1 cellular context compared by ENCODE assay signal in genomic region chr12:95217377-95218163, GRCh38.
TF ChIP-seq lines count a peak whose summit lies in the region.

Gene FGD6, minus strand, starts transcription at chr12:95217467. Its CDS starts 227 bp downstream, at chr12:95217240.
Gene VEZT, plus strand, starts transcription at chr12:95217807. Its CDS starts 44 bp downstream, at chr12:95217851.

TF ChIP-seq in HepG2, 621 proteins besides CTCF, POLR2A, EP300 and RAD21 (continued from another document and continues in another):
- TF ChIP-seq ETS1 (CRISPR knock-in tag; IDR thresholded peaks at IDR 0.05) (no peak), FOXC1 (CRISPR knock-in tag; IDR thresholded peaks at IDR 0.05; ENCODE audit: borderline replicate concordance) (peak; percentile 91), MEIS1 (CRISPR knock-in tag; IDR thresholded peaks at IDR 0.05; ENCODE audit: borderline replicate concordance) (peak; percentile 34; the same call in 1 of the 2 replicates), NFE2L1 (CRISPR knock-in tag; IDR thresholded peaks at IDR 0.05; ENCODE audit: borderline replicate concordance) (peak; percentile 61; the same call in 1 of the 2 replicates), DZIP1 (CRISPR knock-in tag; IDR thresholded peaks at IDR 0.05) (no peak; the same call in 1 of the 2 replicates), BCL6 (CRISPR knock-in tag; IDR thresholded peaks at IDR 0.05) (peak; percentile 28; the same call in 1 of the 2 replicates), PATZ1 (CRISPR knock-in tag; IDR thresholded peaks at IDR 0.05) (peak; percentile 10; the same call in 1 of the 2 replicates), PRDM15 (CRISPR knock-in tag; IDR thresholded peaks at IDR 0.05) (no peak), CHCHD3 (CRISPR knock-in tag; IDR thresholded peaks at IDR 0.05) (peak; percentile 78; the same call in 1 of the 2 replicates), ZNF780A (CRISPR knock-in tag; IDR thresholded peaks at IDR 0.05) (no peak; the same call in 1 of the 2 replicates), STAT6 (CRISPR knock-in tag; IDR thresholded peaks at IDR 0.05; ENCODE audit: borderline replicate concordance) (no peak), ZBTB39 (CRISPR knock-in tag; IDR thresholded peaks at IDR 0.05) (no peak), SOX5 (CRISPR knock-in tag; IDR thresholded peaks at IDR 0.05; ENCODE audit: borderline replicate concordance) (peak; percentile 54), ZNF350 (CRISPR knock-in tag; IDR thresholded peaks at IDR 0.05; ENCODE audit: borderline replicate concordance, low read depth) (peak; percentile 60; the same call in 1 of the 2 replicates), REPIN1 (CRISPR knock-in tag; IDR thresholded peaks at IDR 0.05; ENCODE audit: borderline replicate concordance, low read depth) (peak; percentile 59; the same call in 1 of the 2 replicates), PAXIP1 (CRISPR knock-in tag; conservative IDR thresholded peaks at IDR 0.05) (no peak; the same call in none of the 2 replicates), SPEN (CRISPR knock-in tag; IDR thresholded peaks at IDR 0.05; ENCODE audit: low read depth) (peak; percentile 35; the same call in 1 of the 2 replicates), ATF7 (IDR thresholded peaks at IDR 0.05) (no peak), ATF7 (CRISPR knock-in tag; IDR thresholded peaks at IDR 0.05) (0 out of 2 replicates have a peak, but pooled peaks have one; percentile 26), ARNTL (CRISPR knock-in tag; IDR thresholded peaks at IDR 0.05) (peak; percentile 62), THYN1 (CRISPR knock-in tag; IDR thresholded peaks at IDR 0.05; ENCODE audit: borderline replicate concordance, low read depth) (no peak)
